ENCODE assay signal across 29 cellular contexts in genomic region chr12:54003625-54004024, GRCh38. TPM values are rescaled to one million over a fixed set of nuclear protein-coding genes. Genes with fewer than 3 reads are reported as not detected.
DNase-seq lines count a peak whose midpoint lies in the region; TF ChIP-seq lines count a peak whose summit lies in the region.
"Had no signal": no experiment of that assay in that cellular context is flagged by ENCODE, and none has a peak within 500 bp of the region (broad histone marks: within the 10 kb centered on the region; RNA-seq: fewer than 3 reads in every experiment).

No MANE protein-coding gene starts in this region.

- TF ChIP-seq EP300 in suprapubic skin (IDR thresholded peaks at IDR 0.05), result no peak

- WGBS in suprapubic skin, result 14% methylated on average over 3 of the region's 3 CpGs

- DNase-seq in activated naive CD4-positive, alpha-beta T cell treated with anti-CD3 and anti-CD28 coated beads for 36 hours, result no peak
- DNase-seq in suprapubic skin (ENCODE audit: low spot score in 2 of 2), result no peak
- no peak for DNase-seq in effector CD4-positive, alpha-beta T cell
- no peak for DNase-seq in CD4-positive, alpha-beta memory T cell
- DNase-seq in dedifferentiated amniotic fluid mesenchymal stem cell (ENCODE audit: extremely low spot score), result no peak
- DNase-seq: 8988T; activated CD4-positive, alpha-beta T cell treated with anti-CD3 and anti-CD28 coated beads, Interleukin-2, amount 50 U/mL, for 48 hours; activated CD8-positive, alpha-beta memory T cell treated with anti-CD3 and anti-CD28 coated beads, Interleukin-2, amount 50 U/mL, for 48 hours; body of pancreas; CD8-positive, alpha-beta memory T cell; DMS 273 treated with DMSO at 0.1 percent for 48 hours; EL; Kasumi-1; left ventricle myocardium inferior; naive thymus-derived CD4-positive, alpha-beta T cell; NCI-H1092; NCI-H1930; NCI-H526 treated with DMSO at 0.1 percent for 48 hours; Peyer's patch; retina; stimulated activated CD4-positive, alpha-beta T cell treated with anti-CD3 and anti-CD28 coated beads, Interleukin-2, amount 100 ng/mL, for 48 hours; T-cell had no signal

- peak overlapping the region; percentile 33 for H3K27ac Mint-ChIP-seq in activated naive CD4-positive, alpha-beta T cell treated with anti-CD3 and anti-CD28 coated beads, Interleukin-2, amount 50 U/mL, for 24 hours
- H3K27ac Mint-ChIP-seq in activated naive CD4-positive, alpha-beta T cell treated with anti-CD3 and anti-CD28 coated beads for 36 hours, result no peak overlapping the region
- H3K27ac Mint-ChIP-seq in nephron, result peak overlapping the region; percentile 95 to 100 (median 100)
- peak overlapping the region in 2 of 7 donors; percentile 0 to 4 for H3K27ac Mint-ChIP-seq in CD4-positive, alpha-beta memory T cell

- peak overlapping the region; percentile 38 for H3K27ac ChIP-seq in VCaP
- peak overlapping the region; percentile 98 for H3K27ac ChIP-seq in suprapubic skin
- no peak overlapping the region for H3K27ac ChIP-seq in CD4-positive, alpha-beta memory T cell (ENCODE audit: low read depth, low read length)
- H3K27ac ChIP-seq: body of pancreas, left ventricle myocardium inferior had no signal

- POLR2A ChIA-PET in CD4-positive, alpha-beta memory T cell (lab: Charles Lee; ENCODE audit: partially characterized antibody), result interaction anchor here (1.2 kb wide), 1 partner anchor 188 kb away, joined by 3 read pairs; no protein-coding TSS in a partner anchor

- no peak for TF ChIP-seq POLR2A in suprapubic skin (IDR thresholded peaks at IDR 0.05)

- no peak overlapping the region for H3K4me3 Mint-ChIP-seq in activated naive CD4-positive, alpha-beta T cell treated with anti-CD3 and anti-CD28 coated beads, Interleukin-2, amount 50 U/mL, for 24 hours
- no peak overlapping the region for H3K4me3 Mint-ChIP-seq in activated naive CD4-positive, alpha-beta T cell treated with anti-CD3 and anti-CD28 coated beads for 36 hours
- peak overlapping the region; percentile 95 to 99 (median 96) for H3K4me3 Mint-ChIP-seq in nephron
- peak overlapping the region in 2 of 8 donors; percentile 22 to 23 for H3K4me3 Mint-ChIP-seq in CD4-positive, alpha-beta memory T cell
- H3K4me3 Mint-ChIP-seq: naive thymus-derived CD4-positive, alpha-beta T cell; T-cell had no signal

- no peaks in the 10 kb centered on the region for H3K9me3 ChIP-seq in suprapubic skin
- no peaks in the 10 kb centered on the region for H3K9me3 ChIP-seq in CD4-positive, alpha-beta memory T cell (ENCODE audit: control insufficient read depth in 1 of 2, low read length in 2 of 2)
- H3K9me3 ChIP-seq: body of pancreas, left ventricle myocardium inferior, Peyer's patch had no signal

- peaks cover 16% of the 10 kb centered on the region for H3K27me3 ChIP-seq in suprapubic skin
- peaks cover 87% of the 10 kb centered on the region for H3K27me3 ChIP-seq in CD4-positive, alpha-beta memory T cell (ENCODE audit: insufficient read depth, low read length)

- H3K27me3 Mint-ChIP-seq in activated naive CD4-positive, alpha-beta T cell treated with anti-CD3 and anti-CD28 coated beads, Interleukin-2, amount 50 U/mL, for 24 hours, result peaks cover 76% of the 10 kb centered on the region
- H3K27me3 Mint-ChIP-seq in activated naive CD4-positive, alpha-beta T cell treated with anti-CD3 and anti-CD28 coated beads for 36 hours (ENCODE audit: low read depth), result peaks cover 92% of the 10 kb centered on the region
- H3K27me3 Mint-ChIP-seq in nephron (ENCODE audit: low read depth), result peaks cover 40% of the 10 kb centered on the region
- peaks cover 68 to 84% of the 10 kb centered on the region in 2 donors for H3K27me3 Mint-ChIP-seq in CD4-positive, alpha-beta memory T cell

- TF ChIP-seq CTCF in VCaP (conservative IDR thresholded peaks at IDR 0.05) (no peak), nephron (IDR thresholded peaks at IDR 0.05; ENCODE audit: unreplicated experiment in 3 of 3) (no peak), suprapubic skin (IDR thresholded peaks at IDR 0.05) (no peak)

- H3K4me1 ChIP-seq in suprapubic skin, result peaks cover 60% of the 10 kb centered on the region
- H3K4me1 ChIP-seq in CD4-positive, alpha-beta memory T cell (ENCODE audit: insufficient read depth, low read length), result peaks cover 20% of the 10 kb centered on the region

- H3K4me3 ChIP-seq in suprapubic skin, result peak overlapping the region; percentile 67
- H3K4me3 ChIP-seq in CD4-positive, alpha-beta memory T cell (ENCODE audit: low read length in 2 of 2), result no peak overlapping the region
- H3K4me3 ChIP-seq: body of pancreas, GM12878, left ventricle myocardium inferior had no signal

- H3K36me3 ChIP-seq in suprapubic skin, result no peaks in the 10 kb centered on the region
- H3K36me3 ChIP-seq in CD4-positive, alpha-beta memory T cell (ENCODE audit: insufficient read depth, low read length), result no peaks in the 10 kb centered on the region
- H3K36me3 ChIP-seq: left ventricle myocardium inferior, Peyer's patch had no signal

- H3K9me3 Mint-ChIP-seq in activated naive CD4-positive, alpha-beta T cell treated with anti-CD3 and anti-CD28 coated beads, Interleukin-2, amount 50 U/mL, for 24 hours, result no peaks in the 10 kb centered on the region
- H3K9me3 Mint-ChIP-seq in activated naive CD4-positive, alpha-beta T cell treated with anti-CD3 and anti-CD28 coated beads for 36 hours, result no peaks in the 10 kb centered on the region
- H3K9me3 Mint-ChIP-seq in nephron, result no peaks in the 10 kb centered on the region
- H3K9me3 Mint-ChIP-seq in CD4-positive, alpha-beta memory T cell, result peaks cover 0 to 5% (median 0%) of the 10 kb centered on the region in 8 donors
- H3K9me3 Mint-ChIP-seq: T-cell had no signal

- CTCF ChIA-PET in activated naive CD4-positive, alpha-beta T cell treated with anti-CD3 and anti-CD28 coated beads for 36 hours (lab: Charles Lee), result interaction anchor here (1.1 to 6.8 kb wide), 7 partner anchors 13 to 203 kb away, joined by 3 to 72 read pairs (median 31); partner anchors contain the start of genes HOXC10 and SMUG1
- CTCF ChIA-PET in CD4-positive, alpha-beta memory T cell (lab: Charles Lee; ENCODE audit: partially characterized antibody), result interaction anchor here (1.9 to 6.9 kb wide), 4 partner anchors 189 to 215 kb away, joined by 4 to 109 read pairs (median 98); partner anchors contain the start of gene SMUG1

- H3K36me3 Mint-ChIP-seq in activated naive CD4-positive, alpha-beta T cell treated with anti-CD3 and anti-CD28 coated beads, Interleukin-2, amount 50 U/mL, for 24 hours, result no peaks in the 10 kb centered on the region
- H3K36me3 Mint-ChIP-seq in activated naive CD4-positive, alpha-beta T cell treated with anti-CD3 and anti-CD28 coated beads for 36 hours (ENCODE audit: low read depth), result no peaks in the 10 kb centered on the region
- peaks cover 28% of the 10 kb centered on the region for H3K36me3 Mint-ChIP-seq in nephron (ENCODE audit: low read depth)
- no peaks in the 10 kb centered on the region for H3K36me3 Mint-ChIP-seq in CD4-positive, alpha-beta memory T cell
- H3K36me3 Mint-ChIP-seq: CD8-positive, alpha-beta memory T cell; naive thymus-derived CD4-positive, alpha-beta T cell; T-cell had no signal

- intact Hi-C loops in activated naive CD4-positive, alpha-beta T cell treated with anti-CD3 and anti-CD28 coated beads for 36 hours (cut with micrococcal nuclease), result no loop called here
- intact Hi-C loops in CD4-positive, alpha-beta memory T cell (cut with micrococcal nuclease), result no loop called here

- peaks cover 30% of the 10 kb centered on the region for H3K4me1 Mint-ChIP-seq in activated naive CD4-positive, alpha-beta T cell treated with anti-CD3 and anti-CD28 coated beads, Interleukin-2, amount 50 U/mL, for 24 hours
- H3K4me1 Mint-ChIP-seq in activated naive CD4-positive, alpha-beta T cell treated with anti-CD3 and anti-CD28 coated beads for 36 hours (ENCODE audit: low read depth), result peaks cover 20% of the 10 kb centered on the region
- peaks cover 70% of the 10 kb centered on the region for H3K4me1 Mint-ChIP-seq in nephron
- H3K4me1 Mint-ChIP-seq in CD4-positive, alpha-beta memory T cell, result peaks cover 8 to 38% (median 21%) of the 10 kb centered on the region in 4 donors

RNA-seq across cellular contexts. Expression of gene HOXC9, which starts 3.7 kb away (rescaled TPM):
- total RNA-seq in activated naive CD4-positive, alpha-beta T cell treated with anti-CD3 and anti-CD28 coated beads for 36 hours, result not detected
- 10 to 100 TPM in 1 of 4 donors, 1 to 10 TPM in 3; 4.9 to 12.2 (median 6.1) TPM for total RNA-seq in suprapubic skin
- total RNA-seq in CD4-positive, alpha-beta memory T cell, result not detected
- not detected for polyA plus RNA-seq in CD4-positive, alpha-beta memory T cell
- total RNA-seq: body of pancreas; CD8-positive, alpha-beta memory T cell; cerebellum; GM12878; left ventricle myocardium inferior; naive thymus-derived CD4-positive, alpha-beta T cell; osteocyte; T-cell had no signal
- polyA plus RNA-seq: CD8-positive, alpha-beta memory T cell; GM12878; naive thymus-derived CD4-positive, alpha-beta T cell had no signal

RNA-seq across cellular contexts. Expression of gene HOXC8, which starts 5.2 kb away (rescaled TPM):
- total RNA-seq in activated naive CD4-positive, alpha-beta T cell treated with anti-CD3 and anti-CD28 coated beads for 36 hours, result not detected
- total RNA-seq in suprapubic skin, result 1 to 10 TPM in 3 of 4 donors, under 1 TPM in 1; 0.23 to 8.4 (median 1.6) TPM
- not detected for total RNA-seq in CD4-positive, alpha-beta memory T cell
- not detected for polyA plus RNA-seq in CD4-positive, alpha-beta memory T cell
- total RNA-seq: body of pancreas; CD8-positive, alpha-beta memory T cell; cerebellum; GM12878; HepG2; left ventricle myocardium inferior; naive thymus-derived CD4-positive, alpha-beta T cell; osteocyte; T-cell had no signal
- polyA plus RNA-seq: CD8-positive, alpha-beta memory T cell; GM12878; naive thymus-derived CD4-positive, alpha-beta T cell had no signal

RNA-seq across cellular contexts. Expression of gene HOXC10, which starts 18.7 kb away (rescaled TPM):
- total RNA-seq in activated naive CD4-positive, alpha-beta T cell treated with anti-CD3 and anti-CD28 coated beads for 36 hours, result not detected
- 10 to 100 TPM in 3 of 4 donors, 1 to 10 TPM in 1; 8.8 to 24.7 (median 13.3) TPM for total RNA-seq in suprapubic skin
- total RNA-seq in CD4-positive, alpha-beta memory T cell, result not detected
- polyA plus RNA-seq in CD4-positive, alpha-beta memory T cell, result not detected
- total RNA-seq: body of pancreas; CD8-positive, alpha-beta memory T cell; cerebellum; HepG2; left ventricle myocardium inferior; naive thymus-derived CD4-positive, alpha-beta T cell; osteocyte had no signal
- polyA plus RNA-seq: CD8-positive, alpha-beta memory T cell; GM12878; HepG2; naive thymus-derived CD4-positive, alpha-beta T cell had no signal

RNA-seq across cellular contexts. Expression of gene HOXC6, which starts 24.6 kb away (rescaled TPM):
- not detected for total RNA-seq in activated naive CD4-positive, alpha-beta T cell treated with anti-CD3 and anti-CD28 coated beads for 36 hours
- 1 to 10 TPM in 3 of 4 donors, under 1 TPM in 1; 0.98 to 6.2 (median 2.4) TPM for total RNA-seq in suprapubic skin
- total RNA-seq in CD4-positive, alpha-beta memory T cell, result not detected
- polyA plus RNA-seq in CD4-positive, alpha-beta memory T cell, result not detected
- total RNA-seq: body of pancreas; CD8-positive, alpha-beta memory T cell; cerebellum; HepG2; left ventricle myocardium inferior; naive thymus-derived CD4-positive, alpha-beta T cell; osteocyte; T-cell had no signal
- polyA plus RNA-seq: CD8-positive, alpha-beta memory T cell; HepG2; naive thymus-derived CD4-positive, alpha-beta T cell had no signal

RNA-seq across cellular contexts. Expression of gene HOTAIR, which starts 28.9 kb away (rescaled TPM):
- total RNA-seq in activated naive CD4-positive, alpha-beta T cell treated with anti-CD3 and anti-CD28 coated beads for 36 hours, result not detected
- 10 to 100 TPM in 2 of 4 donors, 1 to 10 TPM in 2; 1.4 to 15.7 (median 10.7) TPM for total RNA-seq in suprapubic skin
- total RNA-seq in CD4-positive, alpha-beta memory T cell, result not detected
- not detected for polyA plus RNA-seq in CD4-positive, alpha-beta memory T cell
- total RNA-seq: body of pancreas; CD8-positive, alpha-beta memory T cell; cerebellum; GM12878; HepG2; left ventricle myocardium inferior; naive thymus-derived CD4-positive, alpha-beta T cell; osteocyte; T-cell had no signal
- polyA plus RNA-seq: CD8-positive, alpha-beta memory T cell; GM12878; HepG2; naive thymus-derived CD4-positive, alpha-beta T cell had no signal

Comparison
In these comparisons a context has a peak if more than half of its experiments do, and no peak if none do; other contexts are left out.
1. H3K4me3 Mint-ChIP-seq: peak in nephron (3 of 3); none in activated naive CD4-positive, alpha-beta T cell treated with anti-CD3 and anti-CD28 coated beads, Interleukin-2, amount 50 U/mL, for 24 hours (single experiment) and activated naive CD4-positive, alpha-beta T cell treated with anti-CD3 and anti-CD28 coated beads for 36 hours (single experiment).
2. RNA of gene HOXC9, which starts 3.7 kb away (total RNA-seq): 4.9 to 12.2 TPM in suprapubic skin; not detected in activated naive CD4-positive, alpha-beta T cell treated with anti-CD3 and anti-CD28 coated beads for 36 hours and not detected in CD4-positive, alpha-beta memory T cell; every median in the first group is over 4 times any median in the second.
3. RNA of gene HOXC10, which starts 18.7 kb away (total RNA-seq): 8.8 to 24.7 TPM in suprapubic skin; not detected in activated naive CD4-positive, alpha-beta T cell treated with anti-CD3 and anti-CD28 coated beads for 36 hours and not detected in CD4-positive, alpha-beta memory T cell; every median in the first group is over 4 times any median in the second.